Comparison of ENCODE assay signal across 22 cellular contexts in genomic region chr6:105202486-105202885, GRCh38.
"Had no signal": no experiment of that assay in that cellular context is flagged by ENCODE, and none has a peak within 500 bp of the region (broad histone marks: within the 10 kb centered on the region; RNA-seq: fewer than 3 reads in every experiment).

No MANE protein-coding gene starts in this region.

- H3K4me1 ChIP-seq: colonic mucosa, gastroesophageal sphincter, left lung, lower lobe of right lung had no signal

- ATAC-seq: effector memory CD8-positive, alpha-beta T cell; esophagus mucosa; foreskin keratinocyte; gastroesophageal sphincter; heart left ventricle; left cardiac atrium; left lung; left ventricle myocardium superior; lower lobe of right lung; mucosa of descending colon had no signal

- H3K27me3 ChIP-seq: colonic mucosa, foreskin keratinocyte, gastroesophageal sphincter, heart left ventricle, hepatocyte, left lung had no signal

- H2AFZ ChIP-seq: hepatocyte had no signal

- DNase-seq: colonic mucosa; cortex of kidney; effector CD8-positive, alpha-beta T cell; effector memory CD8-positive, alpha-beta T cell; endodermal cell; erythroblast; foreskin keratinocyte; heart left ventricle; hypothalamus; left cardiac atrium; left lung; left ventricle myocardium superior; lower lobe of right lung; mesenchymal stem cell; mucosa of descending colon; naive B cell had no signal

- H3K4me2 ChIP-seq: hepatocyte had no signal

- H3K4me3 Mint-ChIP-seq: dendritic cell treated with granulocyte-macrophage colony-stimulating factor and Interleukin-4, amounts not matched to agents 40 ng/mL and 50 ng/mL, for 4 days; effector memory CD8-positive, alpha-beta T cell; endodermal cell; mesothelial cell of epicardium; naive B cell had no signal

- H3K79me2 ChIP-seq: hepatocyte had no signal

- H3K27ac Mint-ChIP-seq: dendritic cell treated with granulocyte-macrophage colony-stimulating factor and Interleukin-4, amounts not matched to agents 40 ng/mL and 50 ng/mL, for 4 days; effector memory CD8-positive, alpha-beta T cell; endodermal cell; mesothelial cell of epicardium; naive B cell had no signal

- H3K9me3 Mint-ChIP-seq: dendritic cell treated with granulocyte-macrophage colony-stimulating factor and Interleukin-4, amounts not matched to agents 40 ng/mL and 50 ng/mL, for 4 days; effector memory CD8-positive, alpha-beta T cell had no signal

- H3K27ac ChIP-seq: colonic mucosa, epithelial cell of prostate, foreskin keratinocyte, gastroesophageal sphincter, heart left ventricle, hepatocyte, left lung, lower lobe of right lung had no signal

- H3K4me1 Mint-ChIP-seq: naive B cell had no signal

- H3K4me3 ChIP-seq: colonic mucosa, gastroesophageal sphincter, heart left ventricle, hepatocyte, left lung, lower lobe of right lung, mucosa of descending colon had no signal

- H3K9me3 ChIP-seq: colonic mucosa, lower lobe of right lung had no signal

- H3K36me3 Mint-ChIP-seq: naive B cell had no signal

- H3K36me3 ChIP-seq: colonic mucosa, gastroesophageal sphincter, heart left ventricle, left lung, lower lobe of right lung had no signal
